ENCODE assay signal across 7 cellular contexts in the genomic region with DNA sequence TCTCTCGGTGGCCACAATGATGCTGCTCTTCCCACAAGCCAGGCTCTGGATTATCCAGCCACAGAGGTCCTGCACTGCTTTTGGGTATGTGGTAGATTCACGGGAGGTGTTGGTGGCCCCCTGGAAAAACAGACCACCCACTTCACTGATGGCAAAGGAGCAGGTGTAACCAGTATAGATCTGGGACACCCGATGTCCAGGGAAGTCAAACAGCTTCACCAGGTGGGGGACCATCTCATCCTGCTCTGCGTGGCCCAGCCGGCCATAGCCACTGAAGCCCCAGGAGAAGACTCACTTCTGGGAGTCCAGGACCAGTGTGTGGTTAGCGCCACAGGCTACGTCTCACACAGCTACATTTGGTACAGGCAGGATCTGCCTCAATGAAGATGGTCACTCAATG.
"Had no signal": no experiment of that assay in that cellular context is flagged by ENCODE, and none has a peak within 500 bp of the region (broad histone marks: within the 10 kb centered on the region; RNA-seq: fewer than 3 reads in every experiment).

No MANE protein-coding gene starts in this region.

- ATAC-seq: GM23338, HepG2 had no signal

- H3K27me3 Mint-ChIP-seq: IgD-negative memory B cell had no signal

- H3K27ac Mint-ChIP-seq: GM23338, IgD-negative memory B cell had no signal

- H3K4me3 Mint-ChIP-seq: GM23338, H9, IgD-negative memory B cell had no signal

- H3K4me2 ChIP-seq: GM23338 had no signal

- H3K4me3 ChIP-seq: GM23338 had no signal

- H3K4me1 Mint-ChIP-seq: IgD-negative memory B cell had no signal

- DNase-seq: H9, HCEC 1CT, KBM-7 had no signal

- H3K27ac ChIP-seq: HL-60 had no signal

- H2AFZ ChIP-seq: GM23338 had no signal
